ENCODE assay signal across 1 cellular context in genomic region chr14:99480856-99481744, GRCh38.
TF ChIP-seq lines count a peak whose summit lies in the region.

CCNK (plus strand) TSS chr14:99481409; CDS start chr14:99492678, 11,269 bp downstream.
SETD3 (minus strand) TSS chr14:99480859; CDS start chr14:99465805, 15,054 bp downstream.

TF ChIP-seq in GM12878, 131 proteins besides CTCF, POLR2A, EP300 and RAD21 (continued from another document):
- TF ChIP-seq KLF5 (IDR thresholded peaks at IDR 0.05; ENCODE audit: partially characterized antibody) (peak; percentile 28), PML (IDR thresholded peaks at IDR 0.05; ENCODE audit: low read length) (peak; percentile 51; the same call in 1 of the 2 replicates), IRF4 (IDR thresholded peaks at IDR 0.05; ENCODE audit: low read depth, low read length) (no peak), PRDM15 (CRISPR knock-in tag; IDR thresholded peaks at IDR 0.05) (no peak), ATF7 (IDR thresholded peaks at IDR 0.05; ENCODE audit: low read depth) (peak; percentile 89), FOS (IDR thresholded peaks at IDR 0.05; ENCODE audit: borderline replicate concordance, extremely low read depth, insufficient read length) (peak; percentile 58), NFIC (IDR thresholded peaks at IDR 0.05; ENCODE audit: low read depth, low read length) (no peak), SMAD5 (IDR thresholded peaks at IDR 0.05; ENCODE audit: low read depth) (peak; percentile 47; the same call in 1 of the 2 replicates), EZH2 (IDR thresholded peaks at IDR 0.05; ENCODE audit: borderline replicate concordance, control insufficient read depth, low read depth, low read length) (no peak), ASH2L (IDR thresholded peaks at IDR 0.05; ENCODE audit: borderline replicate concordance, low read depth) (peak; percentile 85; the same call in 1 of the 2 replicates)
TF ChIP-seq in GM12878: peak in this region for 52.
